ENCODE assay signal across 8 cellular contexts in the genomic region with DNA sequence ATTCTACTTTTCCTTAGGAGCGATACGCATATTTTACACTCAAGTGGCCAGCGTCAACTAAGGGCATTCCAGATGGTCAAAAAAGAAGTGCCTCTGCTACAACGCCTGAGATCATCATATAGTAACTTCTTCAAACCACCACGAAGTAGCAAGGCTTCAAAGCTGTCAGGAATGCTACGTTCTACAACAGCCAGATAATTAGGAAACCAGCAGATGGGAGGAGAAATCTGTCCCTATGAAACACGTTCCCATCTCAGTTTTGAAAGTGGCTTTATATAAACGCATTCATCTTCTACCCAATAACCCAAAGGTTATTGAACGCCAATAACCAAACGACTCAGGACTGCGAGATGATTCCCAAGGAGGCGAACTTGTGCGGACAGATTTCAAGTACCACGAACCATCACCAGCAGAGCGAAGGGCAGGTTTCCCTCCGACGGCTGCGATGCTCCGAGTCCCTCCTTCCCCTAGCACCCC. TPM values are rescaled to one million over a fixed set of nuclear protein-coding genes. Genes with fewer than 3 reads are reported as not detected.
A peak's percentile ranks its signal among the peaks of the same experiment; 100 is the strongest.
DNase-seq lines count a peak whose midpoint lies in the region; ATAC-seq and TF ChIP-seq lines count a peak whose summit lies in the region.

No MANE protein-coding gene starts in this region.

- no peak overlapping the region for H2BK120ac ChIP-seq in mesendoderm (ENCODE audit: low read depth, low read length)

- TF ChIP-seq POLR2A in heart left ventricle (IDR thresholded peaks at IDR 0.05) (no peak), uterus (IDR thresholded peaks at IDR 0.05) (no peak)

- 18 to 38% (median 22%) methylated on average over 9 to 19 of the region's 19 CpGs for WGBS in heart left ventricle, 4 donors
- WGBS in mesendoderm (ENCODE audit: extremely low coverage, insufficient coverage, low lambda C conversion rate) = no CpG with 5 or more reads among the region's 19 CpGs

- peak overlapping the region; percentile 89 for H3K23ac ChIP-seq in mesendoderm (ENCODE audit: low read length)

- H4K8ac ChIP-seq in mesendoderm (ENCODE audit: low read depth, low read length) = no peak overlapping the region

- H2BK15ac ChIP-seq in mesendoderm (replicated peaks; ENCODE audit: low read depth) = no peak overlapping the region

- peak overlapping the region; percentile 97 for H3K4me2 ChIP-seq in mesendoderm (ENCODE audit: low read length)

- no peak for TF ChIP-seq CTCF in heart left ventricle (IDR thresholded peaks at IDR 0.05)
- no peak for TF ChIP-seq CTCF in uterus (IDR thresholded peaks at IDR 0.05)

- peak overlapping the region; percentile 98 for H3K56ac ChIP-seq in mesendoderm (ENCODE audit: low read length)

- no peak for ATAC-seq in heart left ventricle
- no peak for ATAC-seq in Right ventricle myocardium superior (ENCODE audit: poor library complexity)
- no peak for ATAC-seq in HG03354 (IDR thresholded peaks at IDR 0.05; ENCODE audit: poor library complexity, severe bottlenecking, unreplicated experiment)

- H3K4me3 ChIP-seq in heart left ventricle = peak overlapping the region; percentile 67 to 97 (median 87)
- peak overlapping the region; percentile 80 for H3K4me3 ChIP-seq in mesendoderm (ENCODE audit: low read length)
- H3K4me3 ChIP-seq in uterus = peak overlapping the region; percentile 56 to 83

- H3K4ac ChIP-seq in mesendoderm (ENCODE audit: low read depth, low read length) = no peak overlapping the region

- H3K27me3 ChIP-seq in heart left ventricle (no peaks in the 10 kb centered on the region), mesendoderm (ENCODE audit: insufficient read depth, low read length, poor library complexity) (no peaks in the 10 kb centered on the region), uterus (no peaks in the 10 kb centered on the region)

- no peaks in the 10 kb centered on the region for H3K36me3 ChIP-seq in heart left ventricle
- no peaks in the 10 kb centered on the region for H3K36me3 ChIP-seq in mesendoderm (ENCODE audit: control insufficient read depth, insufficient read depth, low read length)
- H3K36me3 ChIP-seq in uterus = no peaks in the 10 kb centered on the region

- peak overlapping the region; percentile 89 for H3K9ac ChIP-seq in mesendoderm (ENCODE audit: low read length)

- intact Hi-C loops in heart left ventricle (cut with DNase I) (loop anchor here in 3 of 10 donors (5.0 kb wide), 3 partner anchors 37 to 77 kb away; no protein-coding TSS in a partner anchor), Right ventricle myocardium superior (cut with DNase I) (no loop called here), uterus (cut with DNase I; ENCODE audit: low total_unique reads) (no loop called here)

- no peak for DNase-seq in heart left ventricle
- no peak for DNase-seq in Right ventricle myocardium superior
- peak; percentile 17 for DNase-seq in NCI-H2227 treated with DMSO at 0.1 percent for 48 hours (lab: John Stamatoyannopoulos, UW)
- peak; percentile 25 for DNase-seq in cerebellum (ENCODE audit: low spot score)
- peak; percentile 46 for DNase-seq in mesendoderm
- no peak for DNase-seq in uterus
- DNase-seq in stimulated activated CD4-positive, alpha-beta T cell treated with anti-CD3 and anti-CD28 coated beads, Interleukin-2, amount 100 ng/mL, for 24 hours = no peak

- H3K79me2 ChIP-seq in mesendoderm (ENCODE audit: control insufficient read depth, insufficient read depth, low read length) = peaks cover 26% of the 10 kb centered on the region

- H3K27ac ChIP-seq in heart left ventricle (peak overlapping the region in 10 of 12 donors; percentile 19 to 92 (median 80)), mesendoderm (ENCODE audit: low read depth, low read length) (no peak overlapping the region), uterus (peak overlapping the region; percentile 83 to 84)

- H3K79me1 ChIP-seq in mesendoderm (ENCODE audit: low read length) = peaks cover 8% of the 10 kb centered on the region

- H3K18ac ChIP-seq in mesendoderm (ENCODE audit: low read length) = peak overlapping the region; percentile 9

- H3K4me1 ChIP-seq in heart left ventricle (peaks cover 0 to 19% (median 7%) of the 10 kb centered on the region in 12 donors), mesendoderm (ENCODE audit: control insufficient read depth, low read depth, low read length) (peaks cover 7% of the 10 kb centered on the region), uterus (no peaks in the 10 kb centered on the region)

- H2AK5ac ChIP-seq in mesendoderm (ENCODE audit: low read length) = no peak overlapping the region

- H3K9me3 ChIP-seq in heart left ventricle (no peaks in the 10 kb centered on the region), uterus (no peaks in the 10 kb centered on the region)

- no peak overlapping the region for H4K5ac ChIP-seq in mesendoderm (ENCODE audit: low read length)

- no peak overlapping the region for H2BK5ac ChIP-seq in mesendoderm (ENCODE audit: low read length)

RNA-seq across cellular contexts. Expression of gene ABHD12, which starts 1.2 kb away (rescaled TPM):
- 10 to 100 TPM; 15.6 to 43.8 (median 26.5) TPM for total RNA-seq in heart left ventricle
- 10 to 100 TPM; 25.0 to 34.3 TPM for polyA plus RNA-seq in heart left ventricle
- 21.1 TPM for total RNA-seq in Right ventricle myocardium superior
- total RNA-seq in cerebellum = 26.8 TPM
- 26.3 TPM for polyA plus RNA-seq in mesendoderm (2013, experiment 1 of 2)
- polyA plus RNA-seq in mesendoderm (2013, experiment 2 of 2) = 28.3 TPM
- 10 to 100 TPM in 3 of 4 donors, 1 to 10 TPM in 1; 10.0 to 47.6 (median 36.3) TPM for total RNA-seq in uterus

RNA-seq across cellular contexts. Expression of gene GINS1, which starts 18.1 kb away (rescaled TPM):
- total RNA-seq in heart left ventricle (1 to 10 TPM in 3 of 9 donors, under 1 TPM in 6; 0.19 to 3.1 (median 0.36) TPM), Right ventricle myocardium superior (0.46 TPM), cerebellum (12.1 TPM), uterus (10 to 100 TPM in 1 of 4 donors, 1 to 10 TPM in 1, not detected in 2; 1.3 to 14.3 TPM)
- polyA plus RNA-seq in heart left ventricle = under 1 TPM; 0.15 to 0.47 TPM
- polyA plus RNA-seq in mesendoderm (2013, experiment 1 of 2) = 35.4 TPM
- 35.9 TPM for polyA plus RNA-seq in mesendoderm (2013, experiment 2 of 2)

Comparison
In these comparisons a context has a peak if more than half of its experiments do, and no peak if none do; other contexts are left out.
1. DNase-seq: peak in NCI-H2227 treated with DMSO at 0.1 percent for 48 hours (single experiment), cerebellum (single experiment) and mesendoderm (single experiment); none in heart left ventricle (0 of 5), Right ventricle myocardium superior (single experiment), uterus (0 of 2) and stimulated activated CD4-positive, alpha-beta T cell treated with anti-CD3 and anti-CD28 coated beads, Interleukin-2, amount 100 ng/mL, for 24 hours (0 of 2).
2. Peak in every context shown above with its lines, with median percentiles within 50 percentile points of each other: H3K4me3 ChIP-seq.